In the genomic region with DNA sequence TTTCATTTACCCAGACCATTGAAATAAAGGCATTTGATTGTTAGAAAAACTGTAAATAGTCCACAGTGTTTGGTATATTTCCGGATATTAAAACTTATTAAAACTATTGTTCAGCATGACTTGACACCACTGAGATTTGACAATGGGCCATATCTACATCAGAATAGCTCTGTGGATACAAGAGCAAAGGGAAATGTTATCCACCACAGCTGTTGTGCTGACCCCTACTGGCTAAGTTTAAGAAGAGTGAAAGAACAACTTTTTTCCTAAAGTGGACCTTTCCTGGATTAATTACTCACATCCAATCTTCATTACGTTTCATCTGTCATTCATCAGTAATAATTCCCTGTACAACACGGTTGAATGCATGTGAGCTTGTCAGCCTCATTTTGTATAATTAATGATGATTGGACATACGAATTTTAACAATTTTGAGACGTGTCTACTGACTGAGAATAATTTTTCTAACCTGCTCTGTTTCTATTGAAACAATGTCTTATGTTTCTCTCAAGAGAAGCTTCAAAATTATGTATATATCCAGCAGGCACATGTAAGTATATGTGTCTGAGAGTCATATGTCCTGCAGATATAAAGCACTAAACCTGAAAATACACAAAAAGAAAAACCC, we compare ENCODE assay signal across 9 cellular contexts.
DNase-seq lines count a peak whose midpoint lies in the region; ATAC-seq, FAIRE-seq and TF ChIP-seq lines count a peak whose summit lies in the region.
"Had no signal": no experiment of that assay in that cellular context is flagged by ENCODE, and none has a peak within 500 bp of the region (broad histone marks: within the 10 kb centered on the region; RNA-seq: fewer than 3 reads in every experiment).

No MANE protein-coding gene starts in this region.

- no peaks in the 10 kb centered on the region for H3K36me3 ChIP-seq in H7 (replicated peaks; ENCODE audit: control insufficient read depth, insufficient read depth, low read length)
- no peaks in the 10 kb centered on the region for H3K36me3 ChIP-seq in OCI-LY7 (ENCODE audit: insufficient read depth, low read length)

- H3K4me1 ChIP-seq in A549 (no peaks in the 10 kb centered on the region), OCI-LY7 (ENCODE audit: insufficient read depth, low read length, poor library complexity, severe bottlenecking) (no peaks in the 10 kb centered on the region)

- H3K4me3 ChIP-seq in A549 = no peak overlapping the region
- no peak overlapping the region for H3K4me3 ChIP-seq in H7 (ENCODE audit: insufficient read depth, low read depth, low read length)
- no peak overlapping the region for H3K4me3 ChIP-seq in OCI-LY7 (ENCODE audit: low read depth, low read length, poor library complexity, severe bottlenecking)

- peak in 1 of 2 experiments; percentile 40; a peak in 1 of 6 replicates for ATAC-seq in A549
- no peak for ATAC-seq in naive thymus-derived CD8-positive, alpha-beta T cell
- ATAC-seq in HG03521 (IDR thresholded peaks at IDR 0.05; ENCODE audit: unreplicated experiment) = no peak

- WGBS in A549 (ENCODE audit: missing lambda C conversion rate) = 10% methylated on average over 5 of the region's 5 CpGs

- no peak overlapping the region for H2AFZ ChIP-seq in OCI-LY7 (ENCODE audit: low read length)

- TF ChIP-seq CTCF in A549 (IDR thresholded peaks at IDR 0.05) = peak; percentile 21; the same call in 1 of the 3 replicates
- peak; percentile 74 for TF ChIP-seq CTCF in OCI-LY7 (conservative IDR thresholded peaks at IDR 0.05; ENCODE audit: low read length)

- TF ChIP-seq RAD21 in A549 (conservative IDR thresholded peaks at IDR 0.05 in 1 of 2, IDR thresholded peaks at IDR 0.05 in 1 of 2) = peak in 1 of 2 experiments; percentile 17; a peak in 1 of 5 replicates

- H3K4me2 ChIP-seq in A549 = no peak overlapping the region
- H3K4me2 ChIP-seq in OCI-LY7 (ENCODE audit: low read length) = no peak overlapping the region

- no peak for FAIRE-seq in A549 (lab: Jason Lieb, UNC)

- intact Hi-C loops in OCI-LY7 (cut with micrococcal nuclease; ENCODE audit: unreplicated experiment) = no loop called here

- H3K79me2 ChIP-seq in OCI-LY7 (ENCODE audit: insufficient read depth, low read depth, low read length) = no peaks in the 10 kb centered on the region

- no peak overlapping the region for H3K27ac Mint-ChIP-seq in naive thymus-derived CD8-positive, alpha-beta T cell
- H3K27ac Mint-ChIP-seq: activated naive CD4-positive, alpha-beta T cell treated with anti-CD3 and anti-CD28 coated beads, Interleukin-2, amount 50 U/mL, for 24 hours had no signal

- no peaks in the 10 kb centered on the region for H4K20me1 ChIP-seq in OCI-LY7 (ENCODE audit: insufficient read depth, low read length)

- no peaks in the 10 kb centered on the region for H3K4me1 Mint-ChIP-seq in naive thymus-derived CD8-positive, alpha-beta T cell
- H3K4me1 Mint-ChIP-seq: activated naive CD4-positive, alpha-beta T cell treated with anti-CD3 and anti-CD28 coated beads, Interleukin-2, amount 50 U/mL, for 24 hours had no signal

- no peak for TF ChIP-seq POLR2A in A549 (IDR thresholded peaks at IDR 0.05; ENCODE audit: low read length)

- CTCF ChIA-PET in A549 (lab: Yijun Ruan, JAX) = no interaction called here
- CTCF ChIA-PET in OCI-LY7 (lab: Charles Lee; ENCODE audit: unreplicated experiment) = no interaction called here

- H3K27me3 ChIP-seq in H7 (ENCODE audit: control insufficient read depth, insufficient read depth, low read length) = no peaks in the 10 kb centered on the region

- TF ChIP-seq EP300 in A549 (IDR thresholded peaks at IDR 0.05) = no peak

- H3K9me3 ChIP-seq in A549 (no peaks in the 10 kb centered on the region), OCI-LY7 (ENCODE audit: low read length) (no peaks in the 10 kb centered on the region)

- H3K9me3 Mint-ChIP-seq in naive thymus-derived CD8-positive, alpha-beta T cell = peaks cover 0 to 11% (median 0%) of the 10 kb centered on the region in 9 donors
- H3K9me3 Mint-ChIP-seq: activated naive CD4-positive, alpha-beta T cell treated with anti-CD3 and anti-CD28 coated beads, Interleukin-2, amount 50 U/mL, for 24 hours had no signal

- BruUV-seq in OCI-LY7 (replicated peaks; lab: Mats Ljungman, UMichigan) = no TSS peak

- DNase-seq in A549 (ENCODE audit: low read depth in 1 of 2, low spot score in 1 of 2) (peak in 1 of 2 experiments; percentile 31), H7 (peak; percentile 21), OCI-LY7 (ENCODE audit: low spot score) (peak; percentile 1), foreskin melanocyte (peak; percentile 31), EL (no peak)
- no peak for DNase-seq in naive thymus-derived CD8-positive, alpha-beta T cell
- no peak for DNase-seq in activated effector memory CD4-positive, alpha-beta T cell treated with anti-CD3 and anti-CD28 coated beads, Interleukin-2, amount 50 U/mL, for 16 hours

- no peaks in the 10 kb centered on the region for H3K9me2 ChIP-seq in OCI-LY7 (ENCODE audit: insufficient read depth, low read length)

- H3K36me3 Mint-ChIP-seq in naive thymus-derived CD8-positive, alpha-beta T cell = no peaks in the 10 kb centered on the region
- H3K36me3 Mint-ChIP-seq: activated naive CD4-positive, alpha-beta T cell treated with anti-CD3 and anti-CD28 coated beads, Interleukin-2, amount 50 U/mL, for 24 hours had no signal

- POLR2A ChIA-PET in A549 (lab: Yijun Ruan, JAX) = no interaction called here
- POLR2A ChIA-PET in OCI-LY7 (lab: Charles Lee) = no interaction called here
- POLR2A ChIA-PET in naive thymus-derived CD8-positive, alpha-beta T cell (lab: Charles Lee) = no interaction called here

- H3K27ac ChIP-seq in A549 (no peak overlapping the region), OCI-LY7 (ENCODE audit: low read depth, low read length, poor library complexity, severe bottlenecking) (no peak overlapping the region)

- no peak overlapping the region for H3K4me3 Mint-ChIP-seq in naive thymus-derived CD8-positive, alpha-beta T cell
- H3K4me3 Mint-ChIP-seq: activated naive CD4-positive, alpha-beta T cell treated with anti-CD3 and anti-CD28 coated beads, Interleukin-2, amount 50 U/mL, for 24 hours had no signal

- H3K27me3 Mint-ChIP-seq in naive thymus-derived CD8-positive, alpha-beta T cell = no peaks in the 10 kb centered on the region
- H3K27me3 Mint-ChIP-seq: activated naive CD4-positive, alpha-beta T cell treated with anti-CD3 and anti-CD28 coated beads, Interleukin-2, amount 50 U/mL, for 24 hours had no signal

TF ChIP-seq in A549, 52 proteins besides CTCF, POLR2A, EP300 and RAD21:
- TF ChIP-seq RCOR1 (IDR thresholded peaks at IDR 0.05; ENCODE audit: low read depth, low read length) (no peak), ZSCAN20 (CRISPR knock-in tag; IDR thresholded peaks at IDR 0.05) (no peak), RARB (CRISPR knock-in tag; IDR thresholded peaks at IDR 0.05) (no peak), CHD2 (IDR thresholded peaks at IDR 0.05; ENCODE audit: low read length, partially characterized antibody) (no peak), GATA3 (IDR thresholded peaks at IDR 0.05; ENCODE audit: borderline replicate concordance) (no peak), RFX5 (IDR thresholded peaks at IDR 0.05) (no peak), FOXS1 (CRISPR knock-in tag; IDR thresholded peaks at IDR 0.05) (no peak), NFE2L2 (conservative IDR thresholded peaks at IDR 0.05; ENCODE audit: low read length) (no peak), NR3C1 (IDR thresholded peaks at IDR 0.05) (no peak), CEBPB (IDR thresholded peaks at IDR 0.05) (no peak), NPAS2 (CRISPR knock-in tag; IDR thresholded peaks at IDR 0.05; ENCODE audit: borderline replicate concordance) (no peak), KDM5A (IDR thresholded peaks at IDR 0.05) (no peak)
- TF ChIP-seq, protein P1, sequence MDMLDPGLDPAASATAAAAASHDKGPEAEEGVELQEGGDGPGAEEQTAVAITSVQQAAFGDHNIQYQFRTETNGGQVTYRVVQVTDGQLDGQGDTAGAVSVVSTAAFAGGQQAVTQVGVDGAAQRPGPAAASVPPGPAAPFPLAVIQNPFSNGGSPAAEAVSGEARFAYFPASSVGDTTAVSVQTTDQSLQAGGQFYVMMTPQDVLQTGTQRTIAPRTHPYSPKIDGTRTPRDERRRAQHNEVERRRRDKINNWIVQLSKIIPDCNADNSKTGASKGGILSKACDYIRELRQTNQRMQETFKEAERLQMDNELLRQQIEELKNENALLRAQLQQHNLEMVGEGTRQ (IDR thresholded peaks at IDR 0.05) = no peak
- TF ChIP-seq, protein P2, sequence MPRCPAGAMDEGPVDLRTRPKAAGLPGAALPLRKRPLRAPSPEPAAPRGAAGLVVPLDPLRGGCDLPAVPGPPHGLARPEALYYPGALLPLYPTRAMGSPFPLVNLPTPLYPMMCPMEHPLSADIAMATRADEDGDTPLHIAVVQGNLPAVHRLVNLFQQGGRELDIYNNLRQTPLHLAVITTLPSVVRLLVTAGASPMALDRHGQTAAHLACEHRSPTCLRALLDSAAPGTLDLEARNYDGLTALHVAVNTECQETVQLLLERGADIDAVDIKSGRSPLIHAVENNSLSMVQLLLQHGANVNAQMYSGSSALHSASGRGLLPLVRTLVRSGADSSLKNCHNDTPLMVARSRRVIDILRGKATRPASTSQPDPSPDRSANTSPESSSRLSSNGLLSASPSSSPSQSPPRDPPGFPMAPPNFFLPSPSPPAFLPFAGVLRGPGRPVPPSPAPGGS (IDR thresholded peaks at IDR 0.05) = no peak
- TF ChIP-seq, protein P3, sequence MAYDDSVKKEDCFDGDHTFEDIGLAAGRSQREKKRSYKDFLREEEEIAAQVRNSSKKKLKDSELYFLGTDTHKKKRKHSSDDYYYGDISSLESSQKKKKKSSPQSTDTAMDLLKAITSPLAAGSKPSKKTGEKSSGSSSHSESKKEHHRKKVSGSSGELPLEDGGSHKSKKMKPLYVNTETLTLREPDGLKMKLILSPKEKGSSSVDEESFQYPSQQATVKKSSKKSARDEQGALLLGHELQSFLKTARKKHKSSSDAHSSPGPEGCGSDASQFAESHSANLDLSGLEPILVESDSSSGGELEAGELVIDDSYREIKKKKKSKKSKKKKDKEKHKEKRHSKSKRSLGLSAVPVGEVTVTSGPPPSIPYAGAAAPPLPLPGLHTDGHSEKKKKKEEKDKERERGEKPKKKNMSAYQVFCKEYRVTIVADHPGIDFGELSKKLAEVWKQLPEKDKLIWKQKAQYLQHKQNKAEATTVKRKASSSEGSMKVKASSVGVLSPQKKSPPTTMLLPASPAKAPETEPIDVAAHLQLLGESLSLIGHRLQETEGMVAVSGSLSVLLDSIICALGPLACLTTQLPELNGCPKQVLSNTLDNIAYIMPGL (CRISPR knock-in tag; IDR thresholded peaks at IDR 0.05; ENCODE audit: borderline replicate concordance) = no peak

Comparison
In these comparisons a context has a peak if more than half of its experiments do, and no peak if none do; other contexts are left out.
1. DNase-seq: peak in H7 (single experiment), OCI-LY7 (single experiment) and foreskin melanocyte (single experiment); none in naive thymus-derived CD8-positive, alpha-beta T cell (0 of 10), EL (single experiment) and activated effector memory CD4-positive, alpha-beta T cell treated with anti-CD3 and anti-CD28 coated beads, Interleukin-2, amount 50 U/mL, for 16 hours (single experiment).